Comparison of ENCODE assay signal across 8 cellular contexts in the genomic region with DNA sequence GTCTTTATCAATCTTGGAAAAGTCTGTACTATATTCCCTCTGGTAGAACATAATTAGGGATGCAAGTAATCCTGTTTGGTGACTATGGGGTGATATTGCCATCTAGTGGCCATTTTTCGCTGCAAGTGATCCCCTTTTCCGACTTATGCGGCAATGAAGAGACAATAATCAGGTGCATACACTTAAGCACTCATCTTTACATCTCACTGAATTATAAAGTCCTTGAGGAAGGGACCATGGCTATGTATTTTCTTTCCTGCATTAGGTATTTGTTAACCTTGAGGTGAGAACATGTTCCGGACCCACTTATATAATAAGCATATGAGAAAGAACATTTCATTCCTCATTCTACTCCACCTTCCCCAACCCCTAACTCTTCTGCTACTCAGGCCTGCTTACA. TPM values are rescaled to one million over a fixed set of nuclear protein-coding genes. Genes with fewer than 3 reads are reported as not detected.
DNase-seq lines count a peak whose midpoint lies in the region; ATAC-seq and TF ChIP-seq lines count a peak whose summit lies in the region.

No MANE protein-coding gene starts in this region.

- DNase-seq in activated T-cell treated with anti-CD3 and anti-CD28 coated beads for 24 hours (ENCODE audit: low read depth), result peak; percentile 29
- no peak for DNase-seq in activated T-cell treated with anti-CD3 and anti-CD28 coated beads, Interleukin-2, amount 50 U/mL, for 1 hour
- DNase-seq in HUDEP-2 (lab: John Stamatoyannopoulos, UW; ENCODE audit: unreplicated experiment in 76 of 76), result peak in 42 of 76 experiments; percentile 2 to 58 (median 24)
- peak; percentile 20 for DNase-seq in NOMO-1 treated with DMSO at 0.1 percent for 48 hours (lab: John Stamatoyannopoulos, UW; ENCODE audit: unreplicated experiment)
- DNase-seq in activated gamma-delta T cell treated with anti-CD3 and anti-CD28 coated beads, Interleukin-2, amount 50 U/mL, for 16 hours (ENCODE audit: low read depth), result peak; percentile 18
- peak; percentile 65 for DNase-seq in glutamatergic neuron
- peak; percentile 90 for DNase-seq in pons (ENCODE audit: low spot score)

- TF ChIP-seq CTCF in glutamatergic neuron (IDR thresholded peaks at IDR 0.05; ENCODE audit: partially characterized antibody, unreplicated experiment), result peak; percentile 86

- H3K4me1 Mint-ChIP-seq in glutamatergic neuron (ENCODE audit: low read depth, unreplicated experiment), result no peaks in the 10 kb centered on the region

- no peak overlapping the region for H3K4me3 Mint-ChIP-seq in glutamatergic neuron (ENCODE audit: unreplicated experiment)

- peaks cover 18% of the 10 kb centered on the region for H3K36me3 Mint-ChIP-seq in glutamatergic neuron (ENCODE audit: unreplicated experiment)

- no peaks in the 10 kb centered on the region for H3K27me3 Mint-ChIP-seq in glutamatergic neuron (ENCODE audit: unreplicated experiment)

- H3K9me3 Mint-ChIP-seq in glutamatergic neuron (ENCODE audit: unreplicated experiment), result peaks cover 10% of the 10 kb centered on the region

- H3K27ac Mint-ChIP-seq in glutamatergic neuron (ENCODE audit: unreplicated experiment), result no peak overlapping the region

- no peak for ATAC-seq in GM18519 (IDR thresholded peaks at IDR 0.05; ENCODE audit: low FRiP score, unreplicated experiment)

RNA-seq across cellular contexts. Expression of gene LIX1, which starts 19.6 kb away (rescaled TPM):
- total RNA-seq in glutamatergic neuron (ENCODE audit: unreplicated experiment), result not detected

RNA-seq across cellular contexts. Expression of gene RIOK2, which starts 21.0 kb away (rescaled TPM):
- total RNA-seq in glutamatergic neuron (ENCODE audit: unreplicated experiment), result 34.9 TPM
